8 cellular contexts compared by ENCODE assay signal in the genomic region with DNA sequence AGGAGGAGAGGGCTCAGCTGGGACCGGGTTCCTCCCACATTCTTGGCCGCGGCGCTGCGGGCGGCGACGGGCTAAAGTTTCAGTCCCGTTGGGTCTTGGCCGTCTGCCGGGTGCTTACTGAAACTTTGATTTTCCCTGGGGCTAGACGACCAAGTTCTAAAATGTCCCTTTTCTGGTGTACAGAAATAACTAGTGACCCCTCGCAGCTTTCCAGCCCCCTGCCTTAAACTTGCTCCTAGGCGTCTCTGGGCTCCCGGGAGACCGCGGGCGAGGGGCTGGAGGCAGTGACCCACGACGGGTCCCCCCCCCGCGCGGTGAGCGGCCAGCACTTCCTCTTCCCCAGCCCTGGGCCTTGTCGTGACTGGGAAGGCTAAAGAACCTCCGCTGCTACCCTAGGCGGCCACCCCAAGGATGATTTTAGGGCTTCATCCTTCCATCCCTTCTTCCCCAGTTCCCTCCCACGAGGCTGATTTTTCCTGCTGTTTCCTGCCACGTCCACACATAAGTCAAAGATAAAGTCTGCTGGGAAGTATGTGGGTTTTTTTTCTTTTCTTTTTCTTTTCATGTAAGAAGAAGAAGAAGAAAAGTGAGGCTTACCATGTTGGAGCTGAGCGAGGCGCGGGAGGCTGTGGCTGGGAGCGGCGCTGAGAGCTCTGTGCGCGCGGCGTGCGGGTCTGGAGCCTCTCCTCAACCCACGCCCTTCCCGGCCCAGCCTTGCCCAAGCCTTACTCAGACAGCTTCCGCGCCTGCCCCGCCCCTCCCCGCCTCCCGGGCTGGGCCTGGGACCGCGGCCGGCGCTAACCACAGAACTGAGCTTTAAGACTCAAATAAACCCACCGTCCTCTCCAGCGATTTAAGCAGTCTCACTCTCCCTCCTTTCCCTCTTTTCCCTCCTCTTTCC. TPM values are rescaled to one million over a fixed set of nuclear protein-coding genes. Genes with fewer than 3 reads are reported as not detected.
DNase-seq lines count a peak whose midpoint lies in the region; ATAC-seq, FAIRE-seq and TF ChIP-seq lines count a peak whose summit lies in the region.

A gene (minus strand): TSS at position 689 of the 901 bp plus-strand sequence. CDS start 89 bp downstream, at position 600.

- 1% methylated on average over 51 of the region's 52 CpGs for WGBS in A549 (ENCODE audit: missing lambda C conversion rate)
- 0 to 1% methylated on average over 52 of the region's 52 CpGs for WGBS in aorta, 2 donors

- peaks cover 10% of the 10 kb centered on the region for H3K36me3 Mint-ChIP-seq in T-helper 17 cell (ENCODE audit: low read depth)

- TF ChIP-seq POLR2A in A549 (IDR thresholded peaks at IDR 0.05; ENCODE audit: low read length): peak; percentile 98

- POLR2A ChIA-PET in A549 (lab: Yijun Ruan, JAX): interaction anchor here (0.5 to 4.5 kb wide), 12 partner anchors 8 to 1691 kb away, joined by 3 to 118 read pairs (median 6); a partner anchor contains a TSS

- no peaks in the 10 kb centered on the region for H3K27me3 Mint-ChIP-seq in T-helper 17 cell

- intact Hi-C loops in left ventricle myocardium inferior (cut with micrococcal nuclease): no loop called here
- intact Hi-C loops in aorta (cut with DNase I): no loop called here

- TF ChIP-seq EP300 in A549 (IDR thresholded peaks at IDR 0.05): no peak

- peak within 1 kb of the TSS; percentile 99 for H3K4me2 ChIP-seq in A549

- H3K27me3 ChIP-seq in HUES48 (ENCODE audit: control insufficient read depth, insufficient read depth, low read length) (peaks cover 39% of the 10 kb centered on the region), left ventricle myocardium inferior (ENCODE audit: low read depth) (no peaks in the 10 kb centered on the region), rectal smooth muscle tissue (ENCODE audit: control insufficient read depth, insufficient read depth, low read length) (no peaks in the 10 kb centered on the region), aorta (ENCODE audit: control insufficient read depth in 1 of 2, insufficient read depth in 2 of 2, low read length in 1 of 2) (no peaks in the 10 kb centered on the region)

- H3K9ac ChIP-seq in HUES48 (ENCODE audit: low read depth, low read length): peak within 1 kb of the TSS; percentile 64
- peak within 1 kb of the TSS; percentile 51 for H3K9ac ChIP-seq in rectal smooth muscle tissue (ENCODE audit: low read length)

- H3K4me1 Mint-ChIP-seq in T-helper 17 cell: peaks cover 33% of the 10 kb centered on the region

- peak within 1 kb of the TSS; percentile 99 for H3K27ac Mint-ChIP-seq in T-helper 17 cell

- no peak for TF ChIP-seq RAD21 in A549 (conservative IDR thresholded peaks at IDR 0.05 in 1 of 2, IDR thresholded peaks at IDR 0.05 in 1 of 2)

- CTCF ChIA-PET in A549 (lab: Yijun Ruan, JAX): interaction anchor here (0.9 to 5.5 kb wide), 15 partner anchors 9 to 422 kb away, joined by 3 to 68 read pairs (median 7); a partner anchor contains a TSS

- DNase-seq in A549 (ENCODE audit: low read depth in 1 of 2, low spot score in 1 of 2) (peak; percentile 84 to 88), T-helper 17 cell (peak; percentile 55 to 59 (median 57)), amniotic stem cell (lab: John Stamatoyannopoulos, UW) (peak; percentile 79), left ventricle myocardium inferior (peak; percentile 94), aorta (peak; percentile 97 to 98)

- H3K27ac ChIP-seq in A549 (peak within 1 kb of the TSS; percentile 98 to 100), HUES48 (ENCODE audit: low read depth, low read length) (peak within 1 kb of the TSS; percentile 24), left ventricle myocardium inferior (replicated peaks) (peak within 1 kb of the TSS; percentile 97), rectal smooth muscle tissue (ENCODE audit: low read depth, low read length) (peak within 1 kb of the TSS; percentile 89), aorta (ENCODE audit: low read depth in 1 of 2, low read length in 2 of 2) (peak within 1 kb of the TSS; percentile 49 to 72)

- peaks cover 27% of the 10 kb centered on the region for H3K4me1 ChIP-seq in A549
- H3K4me1 ChIP-seq in HUES48 (ENCODE audit: control insufficient read depth, insufficient read depth, low read length): peaks cover 17% of the 10 kb centered on the region
- H3K4me1 ChIP-seq in left ventricle myocardium inferior: peaks cover 46% of the 10 kb centered on the region
- H3K4me1 ChIP-seq in rectal smooth muscle tissue (ENCODE audit: control insufficient read depth, insufficient read depth, low read length): peaks cover 12% of the 10 kb centered on the region
- peaks cover 0 to 5% of the 10 kb centered on the region in 2 donors for H3K4me1 ChIP-seq in aorta (ENCODE audit: control insufficient read depth in 1 of 2, insufficient read depth in 2 of 2, low read length in 2 of 2)

- no peak for TF ChIP-seq CTCF in A549 (IDR thresholded peaks at IDR 0.05)
- TF ChIP-seq CTCF in left ventricle myocardium inferior (IDR thresholded peaks at IDR 0.05; ENCODE audit: borderline replicate concordance): no peak

- H3K9me3 ChIP-seq in A549 (no peaks in the 10 kb centered on the region), HUES48 (ENCODE audit: control insufficient read depth, insufficient read depth, low read length) (no peaks in the 10 kb centered on the region), T-helper 17 cell (ENCODE audit: control insufficient read depth, low read length, poor library complexity, severe bottlenecking) (no peaks in the 10 kb centered on the region), left ventricle myocardium inferior (replicated peaks) (no peaks in the 10 kb centered on the region), aorta (ENCODE audit: control insufficient read depth, low read length) (no peaks in the 10 kb centered on the region)

- H3K36me3 ChIP-seq in HUES48 (ENCODE audit: control insufficient read depth, insufficient read depth, low read length): peaks cover 19% of the 10 kb centered on the region
- peaks cover 22% of the 10 kb centered on the region for H3K36me3 ChIP-seq in left ventricle myocardium inferior
- H3K36me3 ChIP-seq in rectal smooth muscle tissue (ENCODE audit: control insufficient read depth, insufficient read depth, low read length): peaks cover 18% of the 10 kb centered on the region
- H3K36me3 ChIP-seq in aorta (ENCODE audit: control insufficient read depth in 1 of 2, insufficient read depth in 2 of 2, low read length in 1 of 2): peaks cover 7% of the 10 kb centered on the region in 2 donors

- ATAC-seq in A549 (peak; percentile 93 to 96), GM19023 (IDR thresholded peaks at IDR 0.05; ENCODE audit: unreplicated experiment) (peak; percentile 63), T-helper 17 cell (peak; percentile 53), aorta (ENCODE audit: low FRiP score) (peak; percentile 97)

- H3K4me3 ChIP-seq in A549: peak within 1 kb of the TSS; percentile 78
- H3K4me3 ChIP-seq in HUES48 (ENCODE audit: low read depth, low read length): peak within 1 kb of the TSS; percentile 84
- H3K4me3 ChIP-seq in left ventricle myocardium inferior: peak within 1 kb of the TSS; percentile 82
- peak within 1 kb of the TSS; percentile 93 for H3K4me3 ChIP-seq in rectal smooth muscle tissue (ENCODE audit: low read length)
- H3K4me3 ChIP-seq in aorta (ENCODE audit: low read length in 2 of 2): peak within 1 kb of the TSS; percentile 71 to 84

- no peak for FAIRE-seq in A549 (lab: Jason Lieb, UNC)

- peak within 1 kb of the TSS; percentile 98 for H3K4me3 Mint-ChIP-seq in T-helper 17 cell

TF ChIP-seq in A549, 52 proteins besides CTCF, POLR2A, EP300 and RAD21 (continues in another document):
- TF ChIP-seq MYC (IDR thresholded peaks at IDR 0.05; ENCODE audit: borderline replicate concordance, low read length): peak; percentile 54; the same call in 1 of the 2 replicates
- TF ChIP-seq, protein P1, sequence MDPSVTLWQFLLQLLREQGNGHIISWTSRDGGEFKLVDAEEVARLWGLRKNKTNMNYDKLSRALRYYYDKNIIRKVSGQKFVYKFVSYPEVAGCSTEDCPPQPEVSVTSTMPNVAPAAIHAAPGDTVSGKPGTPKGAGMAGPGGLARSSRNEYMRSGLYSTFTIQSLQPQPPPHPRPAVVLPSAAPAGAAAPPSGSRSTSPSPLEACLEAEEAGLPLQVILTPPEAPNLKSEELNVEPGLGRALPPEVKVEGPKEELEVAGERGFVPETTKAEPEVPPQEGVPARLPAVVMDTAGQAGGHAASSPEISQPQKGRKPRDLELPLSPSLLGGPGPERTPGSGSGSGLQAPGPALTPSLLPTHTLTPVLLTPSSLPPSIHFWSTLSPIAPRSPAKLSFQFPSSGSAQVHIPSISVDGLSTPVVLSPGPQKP (IDR thresholded peaks at IDR 0.05; ENCODE audit: low read depth, low read length): no peak
- TF ChIP-seq TFCP2L1 (CRISPR knock-in tag; IDR thresholded peaks at IDR 0.05): peak; percentile 39; the same call in 1 of the 2 replicates
- TF ChIP-seq PHF8 (IDR thresholded peaks at IDR 0.05; ENCODE audit: borderline replicate concordance, low read depth): peak; percentile 76; the same call in 1 of the 2 replicates
- TF ChIP-seq FOSL2 (IDR thresholded peaks at IDR 0.05): no peak
- TF ChIP-seq FOSL2 (CRISPR knock-in tag; IDR thresholded peaks at IDR 0.05): 0 out of 2 replicates have a peak, but pooled peaks have one; percentile 5
- TF ChIP-seq NPAS2 (CRISPR knock-in tag; IDR thresholded peaks at IDR 0.05; ENCODE audit: borderline replicate concordance): no peak
- TF ChIP-seq GATA3 (IDR thresholded peaks at IDR 0.05; ENCODE audit: borderline replicate concordance): 0 out of 2 replicates have a peak, but pooled peaks have one; percentile 6
- peak; percentile 28 to 93; a peak in 3 of 5 replicates for TF ChIP-seq JUN (IDR thresholded peaks at IDR 0.05)
- TF ChIP-seq CHD2 (IDR thresholded peaks at IDR 0.05; ENCODE audit: low read length, partially characterized antibody): no peak
- TF ChIP-seq, protein P2, sequence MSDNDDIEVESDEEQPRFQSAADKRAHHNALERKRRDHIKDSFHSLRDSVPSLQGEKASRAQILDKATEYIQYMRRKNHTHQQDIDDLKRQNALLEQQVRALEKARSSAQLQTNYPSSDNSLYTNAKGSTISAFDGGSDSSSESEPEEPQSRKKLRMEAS (IDR thresholded peaks at IDR 0.05): peak; percentile 63
- no peak for TF ChIP-seq RARB (CRISPR knock-in tag; IDR thresholded peaks at IDR 0.05)
- peak; percentile 32; the same call in 1 of the 2 replicates for TF ChIP-seq FOSB (CRISPR knock-in tag; IDR thresholded peaks at IDR 0.05)
- TF ChIP-seq JUNB (IDR thresholded peaks at IDR 0.05): no peak
- TF ChIP-seq NFE2L2 (conservative IDR thresholded peaks at IDR 0.05; ENCODE audit: low read length): no peak

RNA-seq across cellular contexts. Expression of the gene that starts here (rescaled TPM):
- 671 and 1,155 TPM in 2 replicates for polyA plus RNA-seq in A549 (2011; rRNA removed)
- 1,193 and 1,223 TPM in 2 replicates for polyA plus RNA-seq in A549 (2012; cell fraction: cytosol; rRNA removed)
- 334 and 440 TPM in 2 replicates for polyA plus RNA-seq in A549 (2012; cell fraction: nucleus; rRNA removed)
- 1,442 to 1,531 TPM (median 1,500 TPM) in 3 replicates for polyA plus RNA-seq in A549 (2017; fragmentation: RNase III; extraction: RNeasy Plus Mini Kit Qiagen cat#74134 plus additional on column Dnase treatment)
- polyA minus RNA-seq in A549 (2011; rRNA and poly(A)+ RNA removed): 584 and 703 TPM in 2 replicates
- total RNA-seq in T-helper 17 cell: 100 to 1,000 TPM in 1 of 2 donors, 10 to 100 TPM in 1; 76.4 to 117 TPM
- total RNA-seq in left ventricle myocardium inferior: 66.9 TPM
- 100 to 1,000 TPM; 416 to 418 TPM for total RNA-seq in aorta
- polyA plus RNA-seq in aorta: 100 to 1,000 TPM; 751 to 960 TPM

Comparison
In these comparisons a context has a peak if more than half of its experiments do, and no peak if none do; other contexts are left out.
1. Peak in every context shown above with its lines: DNase-seq, ATAC-seq, H3K4me3 ChIP-seq and H3K27ac ChIP-seq.
2. H3K27ac ChIP-seq: peak in every context shown above with its lines; median percentile 99 in A549; 97 in left ventricle myocardium inferior; 89 in rectal smooth muscle tissue; 60 in aorta; 24 in HUES48.